In genomic region chr21:39502631-39503030, GRCh38 we compare ENCODE assay signal across 1 cellular context.
TF ChIP-seq lines count a peak whose summit lies in the region.

No MANE protein-coding gene starts in this region.

TF ChIP-seq in H1, 55 proteins besides CTCF, POLR2A, EP300 and RAD21 (continued from another document):
- TF ChIP-seq, protein P1, sequence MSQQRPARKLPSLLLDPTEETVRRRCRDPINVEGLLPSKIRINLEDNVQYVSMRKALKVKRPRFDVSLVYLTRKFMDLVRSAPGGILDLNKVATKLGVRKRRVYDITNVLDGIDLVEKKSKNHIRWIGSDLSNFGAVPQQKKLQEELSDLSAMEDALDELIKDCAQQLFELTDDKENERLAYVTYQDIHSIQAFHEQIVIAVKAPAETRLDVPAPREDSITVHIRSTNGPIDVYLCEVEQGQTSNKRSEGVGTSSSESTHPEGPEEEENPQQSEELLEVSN (IDR thresholded peaks at IDR 0.05), result no peak
- TF ChIP-seq TAF7 (optimal IDR thresholded peaks at IDR 0.05; ENCODE audit: borderline replicate concordance, low read depth, low read length) (no peak), EZH2 (IDR thresholded peaks at IDR 0.05; ENCODE audit: low read depth, low read length, severe bottlenecking) (no peak), TCF12 (IDR thresholded peaks at IDR 0.05; ENCODE audit: low read depth, low read length) (no peak), PHF8 (conservative IDR thresholded peaks at IDR 0.05; ENCODE audit: low read depth, low read length) (no peak), CREB1 (IDR thresholded peaks at IDR 0.05) (no peak), RXRA (IDR thresholded peaks at IDR 0.05; ENCODE audit: insufficient read depth, low read depth, low read length) (no peak)
TF ChIP-seq in H1: peak in this region for 0.
